In the genomic region with DNA sequence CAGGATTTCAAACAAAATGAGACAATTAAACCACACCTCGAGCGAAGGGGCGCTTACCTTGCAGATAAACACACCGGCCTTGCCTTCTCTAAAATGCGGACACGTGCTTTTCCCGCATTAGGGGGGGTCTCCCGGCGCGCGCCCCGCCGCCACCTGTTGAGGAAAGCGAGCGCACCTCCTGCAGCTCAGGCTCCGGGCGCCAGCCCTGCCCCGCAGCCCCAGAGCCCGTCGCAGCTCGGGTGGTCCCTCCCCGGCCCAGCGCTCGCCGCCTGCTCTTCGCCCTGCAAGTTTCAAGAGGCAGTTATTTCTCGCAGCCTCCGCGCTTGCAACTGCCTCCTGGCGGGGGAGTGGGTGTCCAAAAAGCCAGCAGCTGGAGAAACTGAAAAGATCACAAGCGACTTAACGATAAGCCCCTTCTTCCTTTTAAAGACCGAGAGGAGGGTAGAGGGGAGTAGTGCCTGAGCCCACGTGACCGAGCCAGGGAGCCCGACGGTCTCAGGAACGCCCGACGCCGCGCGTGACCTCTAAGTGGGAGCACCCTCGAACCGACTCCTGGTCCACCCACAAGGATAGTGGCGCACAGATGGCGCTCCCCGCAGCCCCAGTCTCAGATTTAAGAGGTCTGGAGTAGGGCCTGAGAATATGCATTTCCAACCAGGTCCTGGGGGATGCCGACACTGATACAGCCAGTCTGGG, we compare ENCODE assay signal across 8 cellular contexts. TPM values are rescaled to one million over a fixed set of nuclear protein-coding genes. Genes with fewer than 3 reads are reported as not detected.
DNase-seq lines count a peak whose midpoint lies in the region; ATAC-seq and TF ChIP-seq lines count a peak whose summit lies in the region.

A gene (minus strand): TSS at position 396 of the 696 bp plus-strand sequence. CDS start 11,386 bp downstream, outside the sequence.

- TF ChIP-seq CTCF in GM10266 (IDR thresholded peaks at IDR 0.05; ENCODE audit: control insufficient read depth, insufficient read depth, low read depth, missing control alignments) = peak; percentile 16
- TF ChIP-seq CTCF in neural cell (IDR thresholded peaks at IDR 0.05; ENCODE audit: poor library complexity, severe bottlenecking) = no peak

- peak within 1 kb of the TSS; percentile 29 for H3K27ac ChIP-seq in Karpas-422 (ENCODE audit: low read length)
- H3K27ac ChIP-seq in neural cell (ENCODE audit: low read length) = no peak within 1 kb of the TSS

- no peaks in the 10 kb centered on the region for H4K20me1 ChIP-seq in Karpas-422 (ENCODE audit: insufficient read depth, low read depth, low read length)
- H4K20me1 ChIP-seq in neural cell (ENCODE audit: insufficient read depth) = no peaks in the 10 kb centered on the region

- peak; percentile 44 for ATAC-seq in GM21529 (IDR thresholded peaks at IDR 0.05; ENCODE audit: unreplicated experiment)

- H3K9me2 ChIP-seq in Karpas-422 (replicated peaks; ENCODE audit: insufficient read depth, low read length) (no peaks in the 10 kb centered on the region), neural cell (ENCODE audit: insufficient read depth, low read length) (no peaks in the 10 kb centered on the region)

- H2AFZ ChIP-seq in Karpas-422 (ENCODE audit: low read length) (peak within 1 kb of the TSS; percentile 66), neural cell (ENCODE audit: low read depth, low read length) (no peak within 1 kb of the TSS)

- TF ChIP-seq EP300 in neural cell (conservative IDR thresholded peaks at IDR 0.05; ENCODE audit: poor library complexity, severe bottlenecking) = no peak

- H3K4me3 ChIP-seq in Karpas-422 (ENCODE audit: low read length) (peak within 1 kb of the TSS; percentile 68), neural cell (ENCODE audit: low read length) (peak within 1 kb of the TSS; percentile 63)

- DNase-seq in GM10266 (ENCODE audit: extremely low spot score) (peak; percentile 46), Karpas-422 (peak; percentile 82), fibroblast of gingiva (ENCODE audit: low read depth) (peak; percentile 29), mucosa of gallbladder (ENCODE audit: low spot score) (no peak)
- peak; percentile 76 for DNase-seq in activated CD8-positive, alpha-beta memory T cell treated with anti-CD3 and anti-CD28 coated beads for 24 hours
- DNase-seq in NK-92 treated with Interleukin-12 subunit alpha and Interleukin-12 subunit beta, amount 100 ng/mL, for 24 hours (lab: John Stamatoyannopoulos, UW) = no peak

- peak within 1 kb of the TSS; percentile 92 for H3K4me2 ChIP-seq in Karpas-422 (ENCODE audit: low read depth, low read length, poor library complexity, severe bottlenecking)
- no peak within 1 kb of the TSS for H3K4me2 ChIP-seq in neural cell (ENCODE audit: low read length)

- H3K9ac ChIP-seq in Karpas-422 (ENCODE audit: low read length) = peak within 1 kb of the TSS; percentile 67
- H3K9ac ChIP-seq in neural cell (ENCODE audit: low read length) = no peak within 1 kb of the TSS

- H3K27me3 ChIP-seq in Karpas-422 (ENCODE audit: low read length) = no peaks in the 10 kb centered on the region
- peaks cover 50% of the 10 kb centered on the region for H3K27me3 ChIP-seq in neural cell (ENCODE audit: insufficient read depth, low read depth, low read length)

- H3K9me3 ChIP-seq in Karpas-422 (ENCODE audit: low read length) (no peaks in the 10 kb centered on the region), neural cell (ENCODE audit: low read length) (no peaks in the 10 kb centered on the region)

- TF ChIP-seq RAD21 in neural cell (conservative IDR thresholded peaks at IDR 0.05) = no peak

- H3K36me3 ChIP-seq in Karpas-422 (ENCODE audit: insufficient read depth, low read length) (no peaks in the 10 kb centered on the region), neural cell (ENCODE audit: insufficient read depth, low read length) (no peaks in the 10 kb centered on the region)

- H3K4me1 ChIP-seq in Karpas-422 (ENCODE audit: low read length) = peaks cover 45% of the 10 kb centered on the region

- H3K79me2 ChIP-seq in Karpas-422 (ENCODE audit: low read length) = no peaks in the 10 kb centered on the region
- H3K79me2 ChIP-seq in neural cell (replicated peaks; ENCODE audit: insufficient read depth, low read length) = no peaks in the 10 kb centered on the region

- H3F3A ChIP-seq in neural cell (ENCODE audit: insufficient read depth, low read length, poor library complexity, severe bottlenecking) = no peaks in the 10 kb centered on the region

TF ChIP-seq in neural cell, 6 proteins besides CTCF, POLR2A, EP300 and RAD21:
- TF ChIP-seq MXI1 (conservative IDR thresholded peaks at IDR 0.05; ENCODE audit: poor library complexity, severe bottlenecking) = no peak
- TF ChIP-seq SMC3 (conservative IDR thresholded peaks at IDR 0.05; ENCODE audit: poor library complexity) = no peak
- TF ChIP-seq, protein P1, sequence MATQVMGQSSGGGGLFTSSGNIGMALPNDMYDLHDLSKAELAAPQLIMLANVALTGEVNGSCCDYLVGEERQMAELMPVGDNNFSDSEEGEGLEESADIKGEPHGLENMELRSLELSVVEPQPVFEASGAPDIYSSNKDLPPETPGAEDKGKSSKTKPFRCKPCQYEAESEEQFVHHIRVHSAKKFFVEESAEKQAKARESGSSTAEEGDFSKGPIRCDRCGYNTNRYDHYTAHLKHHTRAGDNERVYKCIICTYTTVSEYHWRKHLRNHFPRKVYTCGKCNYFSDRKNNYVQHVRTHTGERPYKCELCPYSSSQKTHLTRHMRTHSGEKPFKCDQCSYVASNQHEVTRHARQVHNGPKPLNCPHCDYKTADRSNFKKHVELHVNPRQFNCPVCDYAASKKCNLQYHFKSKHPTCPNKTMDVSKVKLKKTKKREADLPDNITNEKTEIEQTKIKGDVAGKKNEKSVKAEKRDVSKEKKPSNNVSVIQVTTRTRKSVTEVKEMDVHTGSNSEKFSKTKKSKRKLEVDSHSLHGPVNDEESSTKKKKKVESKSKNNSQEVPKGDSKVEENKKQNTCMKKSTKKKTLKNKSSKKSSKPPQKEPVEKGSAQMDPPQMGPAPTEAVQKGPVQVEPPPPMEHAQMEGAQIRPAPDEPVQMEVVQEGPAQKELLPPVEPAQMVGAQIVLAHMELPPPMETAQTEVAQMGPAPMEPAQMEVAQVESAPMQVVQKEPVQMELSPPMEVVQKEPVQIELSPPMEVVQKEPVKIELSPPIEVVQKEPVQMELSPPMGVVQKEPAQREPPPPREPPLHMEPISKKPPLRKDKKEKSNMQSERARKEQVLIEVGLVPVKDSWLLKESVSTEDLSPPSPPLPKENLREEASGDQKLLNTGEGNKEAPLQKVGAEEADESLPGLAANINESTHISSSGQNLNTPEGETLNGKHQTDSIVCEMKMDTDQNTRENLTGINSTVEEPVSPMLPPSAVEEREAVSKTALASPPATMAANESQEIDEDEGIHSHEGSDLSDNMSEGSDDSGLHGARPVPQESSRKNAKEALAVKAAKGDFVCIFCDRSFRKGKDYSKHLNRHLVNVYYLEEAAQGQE (IDR thresholded peaks at IDR 0.05; ENCODE audit: borderline replicate concordance) = no peak
- TF ChIP-seq EZH2 (IDR thresholded peaks at IDR 0.05; ENCODE audit: borderline replicate concordance, insufficient read depth, low read length, poor library complexity, severe bottlenecking) = no peak

RNA-seq across cellular contexts. Expression of the gene that starts here (rescaled TPM):
- total RNA-seq in Karpas-422 (2014; rRNA removed; shearing (Covaris generic); ENCODE audit: low replicate concordance) = 87.8 and 101 TPM in 2 replicates
- polyA plus RNA-seq in neural cell = 0.35 and 1.3 TPM in 2 replicates
- 1.5 and 1.9 TPM in 2 replicates for polyA minus RNA-seq in neural cell
- total RNA-seq in mucosa of gallbladder = 0.26 TPM

Comparison
In these comparisons a context has a peak if more than half of its experiments do, and no peak if none do; other contexts are left out.
1. RNA of the gene that starts here (total RNA-seq): 87.8 to 101 TPM in Karpas-422; 0.26 TPM in mucosa of gallbladder (single experiment); every median in the first group is over 10 times any median in the second.
2. DNase-seq: peak in GM10266 (single experiment), Karpas-422 (single experiment), activated CD8-positive, alpha-beta memory T cell treated with anti-CD3 and anti-CD28 coated beads for 24 hours (single experiment) and fibroblast of gingiva (single experiment); none in mucosa of gallbladder (single experiment) and NK-92 treated with Interleukin-12 subunit alpha and Interleukin-12 subunit beta, amount 100 ng/mL, for 24 hours (single experiment).